10 cellular contexts compared by ENCODE assay signal in the genomic region with DNA sequence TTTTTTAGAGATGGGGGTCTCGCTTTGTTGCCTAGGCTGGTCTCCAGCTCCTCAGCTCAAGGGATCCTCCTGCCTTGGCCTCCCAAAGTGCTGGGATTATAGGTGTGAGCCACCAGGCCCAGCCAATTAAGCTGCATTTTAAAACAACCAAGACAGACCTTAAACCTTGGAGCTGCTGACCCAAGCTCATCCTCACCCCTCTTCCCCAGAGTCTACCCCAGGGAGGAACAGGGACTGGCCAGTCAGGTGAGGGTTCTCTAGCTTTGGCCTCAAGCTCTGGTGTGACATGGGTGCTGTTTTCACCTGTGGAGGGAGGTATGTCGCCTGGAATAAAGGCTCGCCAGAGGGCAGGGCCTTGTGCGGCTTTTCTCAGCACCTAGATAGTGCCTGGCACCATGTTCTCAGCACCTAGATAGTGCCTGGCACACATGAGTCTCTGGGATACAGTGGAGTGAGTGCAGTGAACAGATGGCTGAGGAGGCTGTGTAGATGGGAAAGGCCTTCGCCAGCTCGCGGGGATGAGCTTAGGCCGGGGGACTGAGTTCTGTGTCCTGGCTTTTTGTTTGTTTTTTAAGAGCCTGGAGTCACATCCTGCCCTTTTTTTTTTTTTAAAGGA. TPM values are rescaled to one million over a fixed set of nuclear protein-coding genes. Genes with fewer than 3 reads are reported as not detected.
DNase-seq lines count a peak whose midpoint lies in the region; ATAC-seq and TF ChIP-seq lines count a peak whose summit lies in the region.
"Had no signal": no experiment of that assay in that cellular context is flagged by ENCODE, and none has a peak within 500 bp of the region (broad histone marks: within the 10 kb centered on the region; RNA-seq: fewer than 3 reads in every experiment).

No MANE protein-coding gene starts in this region.

- H3K4me1 ChIP-seq in ACC112 (ENCODE audit: control insufficient read depth, insufficient read depth, low read length, unreplicated experiment) (peaks cover 8% of the 10 kb centered on the region), H9 (ENCODE audit: insufficient read depth, low read length) (no peaks in the 10 kb centered on the region)
- H3K4me1 ChIP-seq in CD8-positive, alpha-beta T cell (ENCODE audit: insufficient read depth, low read length) = peaks cover 26% of the 10 kb centered on the region

- POLR2A ChIA-PET in CD8-positive, alpha-beta T cell (lab: Charles Lee) = interaction anchor here (1.0 to 1.2 kb wide), 3 partner anchors 69 to 124 kb away, joined by 3 to 8 read pairs (median 7); partner anchors contain the start of gene ST6GALNAC4

- no peak for ATAC-seq in memory B cell (ENCODE audit: low read depth)
- no peak for ATAC-seq in HG02840 (IDR thresholded peaks at IDR 0.05; ENCODE audit: low FRiP score, unreplicated experiment)
- no peak for ATAC-seq in CD8-positive, alpha-beta T cell

- no peak overlapping the region for H3K14ac ChIP-seq in H9 (ENCODE audit: insufficient read depth, low read length)

- H2BK5ac ChIP-seq in H9 (ENCODE audit: insufficient read length, low read length) = no peak overlapping the region

- no peak overlapping the region; a peak in 1 of 5 replicates for H3K4me3 Mint-ChIP-seq in H9
- H3K4me3 Mint-ChIP-seq in activated T-helper 2 cell treated with anti-CD3 and anti-CD28 coated beads, Interferon-gamma antibody, Interleukin-2, Interleukin-4, amounts not matched to agents 10 μg/mL and 5 μg/mL and 100 μg/mL, durations not matched to agents 14 hours and 24 hours and 36 hours (ENCODE audit: low read depth) = no peak overlapping the region
- no peak overlapping the region for H3K4me3 Mint-ChIP-seq in memory B cell
- no peak overlapping the region for H3K4me3 Mint-ChIP-seq in CD8-positive, alpha-beta T cell

- no peaks in the 10 kb centered on the region for H3K23me2 ChIP-seq in H9 (ENCODE audit: insufficient read length, low read depth, low read length, poor library complexity, severe bottlenecking)

- no peak overlapping the region for H3T11ph ChIP-seq in H9 (ENCODE audit: low read length)

- no peak overlapping the region for H3K4ac ChIP-seq in H9 (ENCODE audit: low read depth, low read length)

- no CpG with 5 or more reads among the region's 8 CpGs for WGBS in H9 (ENCODE audit: extremely low coverage, insufficient read length, low lambda C conversion rate)

- no peak overlapping the region for H4K5ac ChIP-seq in H9 (ENCODE audit: insufficient read length, low read depth, low read length)

- H2AFZ ChIP-seq in ACC112 (ENCODE audit: low read length, unreplicated experiment) = no peak overlapping the region
- no peak overlapping the region for H2AFZ ChIP-seq in H9 (ENCODE audit: low read length)

- peak overlapping the region in 2 of 3 experiments; percentile 77 to 94; a peak in 3 of 7 replicates for H3K27ac Mint-ChIP-seq in H9
- H3K27ac Mint-ChIP-seq in activated T-helper 2 cell treated with anti-CD3 and anti-CD28 coated beads, Interferon-gamma antibody, Interleukin-2, Interleukin-4, amounts not matched to agents 10 μg/mL and 5 μg/mL and 100 μg/mL, durations not matched to agents 14 hours and 24 hours and 36 hours = peak overlapping the region; percentile 22
- peak overlapping the region; percentile 4 for H3K27ac Mint-ChIP-seq in memory B cell
- H3K27ac Mint-ChIP-seq in CD8-positive, alpha-beta T cell = no peak overlapping the region

- no peak overlapping the region for H2AK5ac ChIP-seq in H9 (ENCODE audit: insufficient read length, low read length)

- no peak overlapping the region for H2BK120ac ChIP-seq in H9 (ENCODE audit: low read depth, low read length, poor library complexity, severe bottlenecking)

- H3K27me3 ChIP-seq in ACC112 (ENCODE audit: insufficient read depth, low read length) = no peaks in the 10 kb centered on the region
- no peaks in the 10 kb centered on the region for H3K27me3 ChIP-seq in H9 (ENCODE audit: insufficient read depth, low read length)
- H3K27me3 ChIP-seq in CD8-positive, alpha-beta T cell (ENCODE audit: insufficient read depth, low read length) = no peaks in the 10 kb centered on the region

- TF ChIP-seq CTCF in H9 (conservative IDR thresholded peaks at IDR 0.05) = no peak
- TF ChIP-seq CTCF in CD8-positive, alpha-beta T cell (IDR thresholded peaks at IDR 0.05) = no peak

- H4K91ac ChIP-seq in H9 (ENCODE audit: insufficient read length, low read depth, low read length) = no peak overlapping the region

- H3K36me3 Mint-ChIP-seq in H9 (ENCODE audit: insufficient read depth in 1 of 3, low read depth in 3 of 3) (peaks cover 27 to 45% (median 42%) of the 10 kb centered on the region in 3 experiments), memory B cell (peaks cover 18% of the 10 kb centered on the region)
- H3K36me3 Mint-ChIP-seq in activated T-helper 2 cell treated with anti-CD3 and anti-CD28 coated beads, Interferon-gamma antibody, Interleukin-2, Interleukin-4, amounts not matched to agents 10 μg/mL and 5 μg/mL and 100 μg/mL, durations not matched to agents 14 hours and 24 hours and 36 hours (ENCODE audit: low read depth) = peaks cover 64% of the 10 kb centered on the region
- H3K36me3 Mint-ChIP-seq in CD8-positive, alpha-beta T cell = peaks cover 40% of the 10 kb centered on the region

- H3K4me1 Mint-ChIP-seq in H9 (peaks cover 6 to 7% of the 10 kb centered on the region in 2 experiments), memory B cell (peaks cover 25% of the 10 kb centered on the region)
- H3K4me1 Mint-ChIP-seq in activated T-helper 2 cell treated with anti-CD3 and anti-CD28 coated beads, Interferon-gamma antibody, Interleukin-2, Interleukin-4, amounts not matched to agents 10 μg/mL and 5 μg/mL and 100 μg/mL, durations not matched to agents 14 hours and 24 hours and 36 hours (ENCODE audit: low read depth) = peaks cover 31% of the 10 kb centered on the region
- peaks cover 33% of the 10 kb centered on the region for H3K4me1 Mint-ChIP-seq in CD8-positive, alpha-beta T cell (ENCODE audit: low read depth)

- peaks cover 22% of the 10 kb centered on the region for H3K79me2 ChIP-seq in ACC112 (ENCODE audit: control insufficient read depth, insufficient read depth, low read length, unreplicated experiment)
- no peaks in the 10 kb centered on the region; the same call in 1 of the 2 replicates for H3K79me2 ChIP-seq in H9 (ENCODE audit: insufficient read depth, low read length)

- H3K56ac ChIP-seq in H9 (ENCODE audit: insufficient read length, low read depth, low read length) = no peak overlapping the region

- H3K9me3 Mint-ChIP-seq in H9 (no peaks in the 10 kb centered on the region), memory B cell (no peaks in the 10 kb centered on the region)
- H3K9me3 Mint-ChIP-seq in activated T-helper 2 cell treated with anti-CD3 and anti-CD28 coated beads, Interferon-gamma antibody, Interleukin-2, Interleukin-4, amounts not matched to agents 10 μg/mL and 5 μg/mL and 100 μg/mL, durations not matched to agents 14 hours and 24 hours and 36 hours = no peaks in the 10 kb centered on the region
- H3K9me3 Mint-ChIP-seq in CD8-positive, alpha-beta T cell = no peaks in the 10 kb centered on the region

- peak overlapping the region; percentile 57 for H3K27ac ChIP-seq in ACC112 (ENCODE audit: low read depth, low read length)
- H3K27ac ChIP-seq in H9 (ENCODE audit: insufficient read length, low read depth, low read length) = no peak overlapping the region
- H3K27ac ChIP-seq in CD8-positive, alpha-beta T cell (ENCODE audit: low read depth, low read length) = no peak overlapping the region

- no peak overlapping the region for H3K18ac ChIP-seq in H9 (ENCODE audit: insufficient read length, low read depth, low read length)

- H4K8ac ChIP-seq in H9 (replicated peaks; ENCODE audit: insufficient read length, low read depth, low read length) = no peak overlapping the region

- H3K23ac ChIP-seq in H9 (ENCODE audit: insufficient read length, low read depth, low read length) = no peak overlapping the region

- H3K79me1 ChIP-seq in H9 (ENCODE audit: insufficient read depth, low read depth, low read length, poor library complexity, severe bottlenecking) = peaks cover 4% of the 10 kb centered on the region

- H3K4me3 ChIP-seq in ACC112 (ENCODE audit: low read depth, low read length) = no peak overlapping the region
- no peak overlapping the region for H3K4me3 ChIP-seq in CD8-positive, alpha-beta T cell (ENCODE audit: low read depth, low read length)

- no peaks in the 10 kb centered on the region for H4K20me1 ChIP-seq in H9 (ENCODE audit: control insufficient read depth, insufficient read depth, insufficient read length)

- H3K27me3 Mint-ChIP-seq in H9 (ENCODE audit: low read depth) = peaks cover 8% of the 10 kb centered on the region; the same call in 1 of the 2 replicates
- no peaks in the 10 kb centered on the region for H3K27me3 Mint-ChIP-seq in activated T-helper 2 cell treated with anti-CD3 and anti-CD28 coated beads, Interferon-gamma antibody, Interleukin-2, Interleukin-4, amounts not matched to agents 10 μg/mL and 5 μg/mL and 100 μg/mL, durations not matched to agents 14 hours and 24 hours and 36 hours (ENCODE audit: low read depth)
- H3K27me3 Mint-ChIP-seq in memory B cell = no peaks in the 10 kb centered on the region
- H3K27me3 Mint-ChIP-seq in CD8-positive, alpha-beta T cell (ENCODE audit: low read depth) = no peaks in the 10 kb centered on the region

- DNase-seq in H9 = no peak
- DNase-seq in activated T-helper 2 cell treated with anti-CD3 and anti-CD28 coated beads, Interferon-gamma antibody, Interleukin-2, Interleukin-4, amounts not matched to agents 10 μg/mL and 5 μg/mL and 100 μg/mL, durations not matched to agents 14 hours and 24 hours and 36 hours (ENCODE audit: low spot score) = no peak
- no peak for DNase-seq in memory B cell (ENCODE audit: low spot score in 2 of 2)
- DNase-seq in CD8-positive, alpha-beta T cell = no peak
- DNase-seq in middle frontal gyrus (ENCODE audit: extremely low spot score, low spot score) = no peak
- no peak for DNase-seq in activated effector memory CD4-positive, alpha-beta T cell treated with Interleukin-2 at 50 U/mL for 16 hours
- DNase-seq: NCI-H1092 treated with DMSO at 0.1 percent for 48 hours; stimulated activated CD4-positive, alpha-beta T cell treated with anti-CD3 and anti-CD28 coated beads, Interleukin-4, amount 100 ng/mL, for 24 hours had no signal

- no peak overlapping the region for H3K4me2 ChIP-seq in H9 (ENCODE audit: insufficient read depth, insufficient read length, low read length)

- H2BK12ac ChIP-seq in H9 (ENCODE audit: insufficient read length, low read depth, low read length) = no peak overlapping the region

- no peaks in the 10 kb centered on the region for H3K9me3 ChIP-seq in H9 (ENCODE audit: control insufficient read depth, low read depth, low read length)
- no peaks in the 10 kb centered on the region for H3K9me3 ChIP-seq in CD8-positive, alpha-beta T cell (ENCODE audit: low read length)

- CTCF ChIA-PET in CD8-positive, alpha-beta T cell (lab: Charles Lee) = interaction anchor here (0.6 to 1.9 kb wide), 5 partner anchors 12 to 128 kb away, joined by 4 to 14 read pairs (median 5); partner anchors contain the start of gene TOR2A

- no peak overlapping the region for H2BK20ac ChIP-seq in H9 (ENCODE audit: low read depth, low read length, poor library complexity, severe bottlenecking)

- no peak overlapping the region for H3K9ac ChIP-seq in H9 (ENCODE audit: extremely low read depth, insufficient read length, low read length)

- intact Hi-C loops in activated T-helper 2 cell treated with anti-CD3 and anti-CD28 coated beads, Interferon-gamma antibody, Interleukin-2, Interleukin-4, amounts not matched to agents 10 μg/mL and 5 μg/mL and 100 μg/mL, durations not matched to agents 14 hours and 24 hours and 36 hours (cut with micrococcal nuclease) = no loop called here
- intact Hi-C loops in CD8-positive, alpha-beta T cell (cut with DNase I, micrococcal nuclease) = no loop called here

- peaks cover 21% of the 10 kb centered on the region for H3K36me3 ChIP-seq in ACC112 (ENCODE audit: insufficient read depth, low read length)
- peaks cover 32% of the 10 kb centered on the region for H3K36me3 ChIP-seq in CD8-positive, alpha-beta T cell (ENCODE audit: insufficient read depth, low read length)

- no peak overlapping the region for H2BK15ac ChIP-seq in H9 (ENCODE audit: low read depth, low read length)

RNA-seq across cellular contexts. Expression of gene CDK9, which starts 7.4 kb away (rescaled TPM):
- total RNA-seq in H9 (2021) = 85.7 and 87.8 TPM in 2 replicates
- 98.1 and 99.8 TPM in 2 replicates for total RNA-seq in activated T-helper 2 cell treated with anti-CD3 and anti-CD28 coated beads, Interferon-gamma antibody, Interleukin-2, Interleukin-4, amounts not matched to agents 10 μg/mL and 5 μg/mL and 100 μg/mL, durations not matched to agents 14 hours and 24 hours and 36 hours
- total RNA-seq in CD8-positive, alpha-beta T cell = 100 to 1,000 TPM; 116 to 120 TPM

RNA-seq across cellular contexts. Expression of gene FPGS, which starts 9.5 kb away (rescaled TPM):
- total RNA-seq in H9 (2021) = 68.4 TPM in 2 replicates
- total RNA-seq in activated T-helper 2 cell treated with anti-CD3 and anti-CD28 coated beads, Interferon-gamma antibody, Interleukin-2, Interleukin-4, amounts not matched to agents 10 μg/mL and 5 μg/mL and 100 μg/mL, durations not matched to agents 14 hours and 24 hours and 36 hours = 116 and 137 TPM in 2 replicates
- 10 to 100 TPM; 91.9 to 95.3 TPM for total RNA-seq in CD8-positive, alpha-beta T cell

RNA-seq across cellular contexts. Expression of gene SH2D3C, which starts 14.7 kb away (rescaled TPM):
- total RNA-seq in H9 (2021) = 1.3 and 1.7 TPM in 2 replicates
- total RNA-seq in activated T-helper 2 cell treated with anti-CD3 and anti-CD28 coated beads, Interferon-gamma antibody, Interleukin-2, Interleukin-4, amounts not matched to agents 10 μg/mL and 5 μg/mL and 100 μg/mL, durations not matched to agents 14 hours and 24 hours and 36 hours = 23.6 and 25.1 TPM in 2 replicates
- 1 to 10 TPM; 5.9 to 6.4 TPM for total RNA-seq in CD8-positive, alpha-beta T cell

RNA-seq across cellular contexts. Expression of gene TOR2A, which starts 58.1 kb away (rescaled TPM):
- 13.2 and 16.3 TPM in 2 replicates for total RNA-seq in H9 (2021)
- total RNA-seq in activated T-helper 2 cell treated with anti-CD3 and anti-CD28 coated beads, Interferon-gamma antibody, Interleukin-2, Interleukin-4, amounts not matched to agents 10 μg/mL and 5 μg/mL and 100 μg/mL, durations not matched to agents 14 hours and 24 hours and 36 hours = 20.2 and 20.6 TPM in 2 replicates
- 1 to 10 TPM; 4.7 to 5.3 TPM for total RNA-seq in CD8-positive, alpha-beta T cell
